1 cellular context compared by ENCODE assay signal in the genomic region with DNA sequence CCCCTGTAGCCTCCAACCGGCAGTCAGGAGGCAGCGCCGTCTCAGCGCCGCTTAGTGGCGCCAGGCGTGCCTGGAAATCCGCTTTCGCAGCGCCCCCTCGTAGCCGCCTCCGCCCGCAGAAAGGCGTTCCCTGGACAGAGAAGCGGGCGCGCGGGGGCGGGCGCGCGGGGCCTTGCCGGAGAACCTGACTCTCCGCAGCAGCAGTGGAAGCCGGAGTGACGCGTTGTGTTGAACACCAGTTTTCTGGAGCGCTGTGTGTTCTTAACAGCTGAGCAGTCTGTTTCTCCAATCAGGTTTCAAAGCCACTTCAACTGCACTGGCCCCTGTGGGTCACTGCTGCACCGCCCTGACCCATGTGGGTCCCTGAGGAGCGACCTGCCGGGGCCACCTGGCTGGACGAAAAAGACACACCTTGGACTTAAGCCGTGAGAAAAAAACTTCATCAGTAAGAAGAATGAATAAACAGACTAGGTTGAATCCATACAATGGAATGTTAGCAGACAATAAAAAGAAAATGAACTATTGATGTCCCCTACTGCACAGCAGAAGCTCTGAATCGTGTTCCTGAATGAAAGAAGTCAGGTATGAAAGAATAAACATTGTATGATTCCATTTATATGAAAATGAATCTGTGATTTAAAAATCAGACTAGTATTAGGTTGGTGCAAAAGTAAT.
TF ChIP-seq lines count a peak whose summit lies in the region.

No MANE protein-coding gene starts in this region.

TF ChIP-seq in H1, 55 proteins besides CTCF, POLR2A, EP300 and RAD21:
- peak; percentile 39; the same call in 1 of the 2 replicates for TF ChIP-seq E2F6 (IDR thresholded peaks at IDR 0.05)
TF ChIP-seq in H1: peak in this region for 1; not testable (repeated sequence) for 54.
